In genomic region chr2:39845460-39846146, GRCh38 we compare ENCODE assay signal across 22 cellular contexts.
DNase-seq lines count a peak whose midpoint lies in the region; TF ChIP-seq lines count a peak whose summit lies in the region.
"Had no signal": no experiment of that assay in that cellular context is flagged by ENCODE, and none has a peak within 500 bp of the region (broad histone marks: within the 10 kb centered on the region; RNA-seq: fewer than 3 reads in every experiment).

No MANE protein-coding gene starts in this region.

- POLR2A ChIA-PET in PC-9 (lab: Charles Lee; ENCODE audit: unreplicated experiment) = interaction anchor here (0.8 kb wide), 1 partner anchor 10 kb away, joined by 9 read pairs; no protein-coding TSS in a partner anchor
- POLR2A ChIA-PET in CD4-positive, alpha-beta memory T cell (lab: Charles Lee; ENCODE audit: partially characterized antibody) = no interaction called here

- intact Hi-C loops in PC-9 (cut with micrococcal nuclease; ENCODE audit: unreplicated experiment) = loop anchor here (1.0 kb wide), 1 partner anchor 10 kb away; no protein-coding TSS in a partner anchor
- intact Hi-C loops in CD4-positive, alpha-beta memory T cell (cut with micrococcal nuclease) = no loop called here

- peaks cover 5 to 12% of the 10 kb centered on the region in 2 donors for H3K27me3 Mint-ChIP-seq in CD4-positive, alpha-beta memory T cell

- no peaks in the 10 kb centered on the region for H3K79me2 ChIP-seq in PC-9 (ENCODE audit: low read depth)
- H3K79me2 ChIP-seq: hepatocyte had no signal

- peak overlapping the region; percentile 52 for H3K4me2 ChIP-seq in PC-9
- H3K4me2 ChIP-seq: hepatocyte had no signal

- H3K36me3 ChIP-seq in PC-9 (ENCODE audit: low read depth) = no peaks in the 10 kb centered on the region
- H3K36me3 ChIP-seq in esophagus (ENCODE audit: control insufficient read depth in 2 of 2, insufficient read depth in 2 of 2, low read length in 1 of 2) = no peaks in the 10 kb centered on the region
- H3K36me3 ChIP-seq in CD4-positive, alpha-beta memory T cell (ENCODE audit: insufficient read depth, low read length) = no peaks in the 10 kb centered on the region
- H3K36me3 ChIP-seq: suprapubic skin had no signal

- H3K27me3 ChIP-seq in PC-9 (ENCODE audit: insufficient read depth, low read depth) (no peaks in the 10 kb centered on the region), esophagus (ENCODE audit: control insufficient read depth in 1 of 2, insufficient read depth in 2 of 2, low read length in 2 of 2) (no peaks in the 10 kb centered on the region)
- H3K27me3 ChIP-seq in CD4-positive, alpha-beta memory T cell (ENCODE audit: insufficient read depth, low read length) = no peaks in the 10 kb centered on the region
- H3K27me3 ChIP-seq: hepatocyte, suprapubic skin had no signal

- peaks cover 16% of the 10 kb centered on the region for H3K4me1 ChIP-seq in PC-9 (replicated peaks; ENCODE audit: insufficient read depth)
- H3K4me1 ChIP-seq in esophagus (ENCODE audit: control insufficient read depth in 2 of 2, insufficient read depth in 2 of 2, low read length in 1 of 2) = no peaks in the 10 kb centered on the region
- no peaks in the 10 kb centered on the region for H3K4me1 ChIP-seq in CD4-positive, alpha-beta memory T cell (ENCODE audit: insufficient read depth, low read length)
- H3K4me1 ChIP-seq: suprapubic skin had no signal

- DNase-seq in SIG-M5 treated with dmso at 0.1 percent for 504 hours (lab: John Stamatoyannopoulos, UW; ENCODE audit: unreplicated experiment) = peak; percentile 22
- no peak for DNase-seq in SIG-M5 (lab: John Stamatoyannopoulos, UW)
- peak; percentile 70 to 96 for DNase-seq in PC-9
- peak; percentile 62 for DNase-seq in ureter (ENCODE audit: low spot score)
- no peak for DNase-seq in CD4-positive, alpha-beta memory T cell
- no peak for DNase-seq in activated CD8-positive, alpha-beta memory T cell treated with anti-CD3 and anti-CD28 coated beads for 24 hours
- no peak for DNase-seq in COLO829 (ENCODE audit: low spot score)
- DNase-seq: activated CD4-positive, alpha-beta T cell treated with anti-CD3 and anti-CD28 coated beads for 48 hours; activated CD8-positive, alpha-beta memory T cell treated with anti-CD3 and anti-CD28 coated beads, Interleukin-2, amount 50 U/mL, for 4 hours; activated effector memory CD4-positive, alpha-beta T cell treated with anti-CD3 and anti-CD28 coated beads, Interleukin-2, amount 50 U/mL, for 16 hours; cerebellar nuclear complex; effector CD8-positive, alpha-beta T cell; left cardiac atrium; NCI-H1092 treated with DMSO at 0.1 percent for 48 hours; NCI-H526 treated with DMSO at 0.1 percent for 48 hours; nephron progenitor cell; stimulated activated CD8-positive, alpha-beta memory T cell treated with anti-CD3 and anti-CD28 coated beads, Interleukin-4, amount 100 ng/mL, for 48 hours had no signal

- H3K4me3 Mint-ChIP-seq in CD4-positive, alpha-beta memory T cell = no peak overlapping the region
- H3K4me3 Mint-ChIP-seq: nephron progenitor cell had no signal

- H3K4me3 ChIP-seq in PC-9 (peak overlapping the region; percentile 7; the same call in 1 of the 2 replicates), esophagus (ENCODE audit: low read depth in 1 of 2, low read length in 2 of 2) (no peak overlapping the region)
- H3K4me3 ChIP-seq in CD4-positive, alpha-beta memory T cell (ENCODE audit: low read length in 2 of 2) = no peak overlapping the region
- H3K4me3 ChIP-seq: hepatocyte, suprapubic skin had no signal

- CTCF ChIA-PET in PC-9 (lab: Charles Lee) = interaction anchor here (0.5 to 0.6 kb wide), 3 partner anchors 9 to 256 kb away, joined by 3 to 5 read pairs (median 4); no protein-coding TSS in a partner anchor
- CTCF ChIA-PET in CD4-positive, alpha-beta memory T cell (lab: Charles Lee; ENCODE audit: partially characterized antibody) = interaction anchor here (2.4 kb wide), 1 partner anchor 7 kb away, joined by 10 read pairs; no protein-coding TSS in a partner anchor

- H3K4me1 Mint-ChIP-seq in CD4-positive, alpha-beta memory T cell = no peaks in the 10 kb centered on the region
- H3K4me1 Mint-ChIP-seq: nephron progenitor cell had no signal

- no peak overlapping the region for H3K27ac Mint-ChIP-seq in CD4-positive, alpha-beta memory T cell
- H3K27ac Mint-ChIP-seq: nephron progenitor cell, progenitor cell of endocrine pancreas had no signal

- H3K27ac ChIP-seq in PC-9 (peak overlapping the region; percentile 45), esophagus (ENCODE audit: low read depth in 2 of 2, low read length in 1 of 2) (peak overlapping the region; percentile 31 to 71)
- H3K27ac ChIP-seq in CD4-positive, alpha-beta memory T cell (ENCODE audit: low read depth, low read length) = no peak overlapping the region
- H3K27ac ChIP-seq: 22Rv1, hepatocyte, suprapubic skin had no signal

- no peak for TF ChIP-seq CTCF in PC-9 (conservative IDR thresholded peaks at IDR 0.05)

- H3K9me3 ChIP-seq in PC-9 (ENCODE audit: insufficient read depth, low read depth) (peaks cover 14% of the 10 kb centered on the region), esophagus (ENCODE audit: control insufficient read depth in 2 of 2, insufficient read depth in 1 of 2, low read depth in 1 of 2, low read length in 1 of 2) (no peaks in the 10 kb centered on the region)
- no peaks in the 10 kb centered on the region for H3K9me3 ChIP-seq in CD4-positive, alpha-beta memory T cell (ENCODE audit: control insufficient read depth in 1 of 2, low read length in 2 of 2)
- H3K9me3 ChIP-seq: suprapubic skin had no signal

- no peaks in the 10 kb centered on the region for H4K20me1 ChIP-seq in PC-9 (ENCODE audit: insufficient read depth)

- no TSS peak for BruUV-seq in PC-9 (replicated peaks; lab: Mats Ljungman, UMichigan)

- H3F3A ChIP-seq in PC-9 (ENCODE audit: insufficient read depth, low read depth) = no peaks in the 10 kb centered on the region; the same call in 1 of the 2 replicates

- H3K9me3 Mint-ChIP-seq in CD4-positive, alpha-beta memory T cell = no peaks in the 10 kb centered on the region
- H3K9me3 Mint-ChIP-seq: nephron progenitor cell had no signal

- H2AFZ ChIP-seq in PC-9 = peak overlapping the region; percentile 32; the same call in 1 of the 2 replicates
- H2AFZ ChIP-seq: hepatocyte had no signal

- no peaks in the 10 kb centered on the region for H3K9me2 ChIP-seq in PC-9 (ENCODE audit: insufficient read depth)

- no peaks in the 10 kb centered on the region for H3K36me3 Mint-ChIP-seq in CD4-positive, alpha-beta memory T cell

- WGBS in esophagus, 2 donors = 60 to 73% methylated on average over 6 of the region's 6 CpGs

Comparison
In these comparisons a context has a peak if more than half of its experiments do, and no peak if none do; other contexts are left out.
1. DNase-seq: peak in SIG-M5 treated with dmso at 0.1 percent for 504 hours (single experiment), PC-9 (2 of 2) and ureter (single experiment); none in SIG-M5 (single experiment), CD4-positive, alpha-beta memory T cell (0 of 5), activated CD8-positive, alpha-beta memory T cell treated with anti-CD3 and anti-CD28 coated beads for 24 hours (single experiment) and COLO829 (single experiment).